19 cellular contexts compared by ENCODE assay signal in genomic region chr2:144921131-144921530, GRCh38.
"Had no signal": no experiment of that assay in that cellular context is flagged by ENCODE, and none has a peak within 500 bp of the region (broad histone marks: within the 10 kb centered on the region; RNA-seq: fewer than 3 reads in every experiment).

No MANE protein-coding gene starts in this region.

- H3K9me3 ChIP-seq: gastrocnemius medialis, lower lobe of right lung had no signal

- H3K4me1 ChIP-seq: esophagus muscularis mucosa, gastrocnemius medialis, left lung, lower lobe of right lung had no signal

- ATAC-seq: gastrocnemius medialis, heart right ventricle, left cardiac atrium, left lung, left ventricle myocardium superior, lower lobe of right lung had no signal

- H3K4me3 Mint-ChIP-seq: mesothelial cell of epicardium had no signal

- DNase-seq: dermis blood vessel endothelial cell; dorsolateral prefrontal cortex; effector CD4-positive, alpha-beta T cell; effector memory CD4-positive, alpha-beta T cell; foreskin fibroblast; foreskin melanocyte; gastrocnemius medialis; glutamatergic neuron; head of caudate nucleus; heart right ventricle; hippocampal formation; left cardiac atrium; left lung; left ventricle myocardium superior; lower lobe of right lung; mesenchymal stem cell had no signal

- H3K4me3 ChIP-seq: coronary artery, dorsolateral prefrontal cortex, esophagus muscularis mucosa, gastrocnemius medialis, heart right ventricle, left lung, lower lobe of right lung had no signal

- H3K36me3 ChIP-seq: esophagus muscularis mucosa, gastrocnemius medialis, heart right ventricle, left lung, lower lobe of right lung had no signal

- H3K27me3 ChIP-seq: dorsolateral prefrontal cortex, esophagus muscularis mucosa, gastrocnemius medialis, heart right ventricle, left lung had no signal

- H3K27ac Mint-ChIP-seq: mesothelial cell of epicardium had no signal

- H3K27ac ChIP-seq: coronary artery, dorsolateral prefrontal cortex, esophagus muscularis mucosa, gastrocnemius medialis, heart right ventricle, left lung, lower lobe of right lung had no signal
